Comparison of ENCODE assay signal across 11 cellular contexts in the genomic region with DNA sequence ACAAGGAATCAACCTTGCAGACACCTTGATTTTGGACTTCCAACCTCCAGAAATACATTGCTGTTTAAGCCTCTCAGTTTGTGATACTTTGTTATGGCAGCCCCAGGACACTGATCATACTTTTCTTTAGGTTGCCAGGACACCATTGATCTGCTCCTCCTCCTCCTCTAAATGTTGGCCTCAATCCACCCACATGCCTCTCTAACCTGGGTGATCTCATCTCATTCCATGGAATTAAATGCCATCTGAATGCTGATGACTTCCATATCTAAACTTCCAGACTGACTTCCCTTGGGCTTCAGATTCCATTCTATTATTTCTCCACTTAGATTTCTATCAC. TPM values are rescaled to one million over a fixed set of nuclear protein-coding genes. Genes with fewer than 3 reads are reported as not detected.
DNase-seq lines count a peak whose midpoint lies in the region; ATAC-seq, FAIRE-seq and TF ChIP-seq lines count a peak whose summit lies in the region.
"Had no signal": no experiment of that assay in that cellular context is flagged by ENCODE, and none has a peak within 500 bp of the region (broad histone marks: within the 10 kb centered on the region; RNA-seq: fewer than 3 reads in every experiment).

No MANE protein-coding gene starts in this region.

- no peak for TF ChIP-seq CTCF in astrocyte (IDR thresholded peaks at IDR 0.05; ENCODE audit: insufficient read depth, low read depth, low read length)
- no peak for TF ChIP-seq CTCF in type B pancreatic cell (conservative IDR thresholded peaks at IDR 0.05)

- no peaks in the 10 kb centered on the region for H3K27me3 ChIP-seq in astrocyte (ENCODE audit: insufficient read depth, low read length)

- H3K27ac Mint-ChIP-seq in activated CD4-positive, alpha-beta T cell treated with anti-CD3 and anti-CD28 coated beads, Interleukin-2, amount 10 ng/mL, durations not matched to agents 7 days and 5 days: peak overlapping the region; percentile 25
- H3K27ac Mint-ChIP-seq in astrocyte (ENCODE audit: unreplicated experiment) (peak overlapping the region; percentile 97), memory B cell (peak overlapping the region; percentile 60), type B pancreatic cell (peak overlapping the region; percentile 27)

- POLR2A ChIA-PET in activated CD4-positive, alpha-beta T cell treated with anti-CD3 and anti-CD28 coated beads, Interleukin-2, amount 10 ng/mL, durations not matched to agents 7 days and 5 days (lab: Charles Lee): no interaction called here

- H3K9me3 Mint-ChIP-seq in activated CD4-positive, alpha-beta T cell treated with anti-CD3 and anti-CD28 coated beads, Interleukin-2, amount 10 ng/mL, durations not matched to agents 7 days and 5 days: no peaks in the 10 kb centered on the region
- H3K9me3 Mint-ChIP-seq in astrocyte (ENCODE audit: unreplicated experiment) (no peaks in the 10 kb centered on the region), memory B cell (no peaks in the 10 kb centered on the region), type B pancreatic cell (no peaks in the 10 kb centered on the region)
- H3K9me3 Mint-ChIP-seq: activated T-cell treated with anti-CD3 and anti-CD28 coated beads, Interleukin-2, amount 50 U/mL, for 4 hours had no signal

- ATAC-seq in memory B cell (ENCODE audit: low read depth): no peak
- no peak for ATAC-seq in activated CD4-positive, CD25-positive, alpha-beta regulatory T cell treated with anti-CD3 and anti-CD28 coated beads, Interleukin-2, amount 50 U/mL, for 24 hours
- no peak for ATAC-seq in GM18909 (IDR thresholded peaks at IDR 0.05; ENCODE audit: poor library complexity, unreplicated experiment)
- ATAC-seq: activated T-cell treated with anti-CD3 and anti-CD28 coated beads, Interleukin-2, amount 50 U/mL, for 4 hours had no signal

- H3K9ac ChIP-seq in astrocyte (ENCODE audit: low read length): peak overlapping the region; percentile 32

- H3K36me3 ChIP-seq in astrocyte (ENCODE audit: insufficient read depth, low read length): no peaks in the 10 kb centered on the region

- no peaks in the 10 kb centered on the region for H3K9me3 ChIP-seq in astrocyte (ENCODE audit: insufficient read depth, low read depth, low read length)

- FAIRE-seq in astrocyte (lab: Jason Lieb, UNC): no peak
- FAIRE-seq: A204.1 had no signal

- peak overlapping the region; percentile 86 for H3K27ac ChIP-seq in astrocyte (ENCODE audit: low read depth, low read length)

- H4K20me1 ChIP-seq in astrocyte (ENCODE audit: insufficient read depth, low read length): no peaks in the 10 kb centered on the region

- H3K4me2 ChIP-seq in astrocyte (ENCODE audit: low read length): peak overlapping the region; percentile 82

- no peak for DNase-seq in activated CD4-positive, alpha-beta T cell treated with anti-CD3 and anti-CD28 coated beads, Interleukin-2, amount 10 ng/mL, durations not matched to agents 7 days and 5 days
- no peak for DNase-seq in activated CD4-positive, alpha-beta T cell treated with anti-CD3 and anti-CD28 coated beads for 48 hours
- DNase-seq in astrocyte (ENCODE audit: low read depth) (peak; percentile 60), memory B cell (ENCODE audit: low spot score in 2 of 2) (no peak), type B pancreatic cell (ENCODE audit: extremely low spot score, unreplicated experiment) (no peak)
- DNase-seq in activated CD4-positive, alpha-beta T cell treated with anti-CD3 and anti-CD28 coated beads for 1 hour: no peak
- DNase-seq: activated T-cell treated with anti-CD3 and anti-CD28 coated beads, Interleukin-2, amount 50 U/mL, for 4 hours; NCI-H526 had no signal

- no peak overlapping the region for H3K4me3 Mint-ChIP-seq in activated CD4-positive, alpha-beta T cell treated with anti-CD3 and anti-CD28 coated beads, Interleukin-2, amount 10 ng/mL, durations not matched to agents 7 days and 5 days
- H3K4me3 Mint-ChIP-seq in astrocyte (ENCODE audit: unreplicated experiment) (peak overlapping the region; percentile 24), memory B cell (no peak overlapping the region), type B pancreatic cell (peak overlapping the region; percentile 65)

- CTCF ChIA-PET in activated CD4-positive, alpha-beta T cell treated with anti-CD3 and anti-CD28 coated beads, Interleukin-2, amount 10 ng/mL, durations not matched to agents 7 days and 5 days (lab: Charles Lee): interaction anchor here (1.4 kb wide), 1 partner anchor 12 kb away, joined by 6 read pairs; no protein-coding TSS in a partner anchor

- no peaks in the 10 kb centered on the region for H3K27me3 Mint-ChIP-seq in activated CD4-positive, alpha-beta T cell treated with anti-CD3 and anti-CD28 coated beads, Interleukin-2, amount 10 ng/mL, durations not matched to agents 7 days and 5 days
- H3K27me3 Mint-ChIP-seq in astrocyte (ENCODE audit: low read depth, unreplicated experiment) (no peaks in the 10 kb centered on the region), memory B cell (no peaks in the 10 kb centered on the region), type B pancreatic cell (no peaks in the 10 kb centered on the region)

- peaks cover 29% of the 10 kb centered on the region for H3K4me1 ChIP-seq in astrocyte (ENCODE audit: insufficient read depth, low read length)

- H2AFZ ChIP-seq in astrocyte (ENCODE audit: low read depth, low read length): no peak overlapping the region

- H3K4me3 ChIP-seq in astrocyte (ENCODE audit: insufficient read depth, low read depth, low read length): no peak overlapping the region

- H3K36me3 Mint-ChIP-seq in activated CD4-positive, alpha-beta T cell treated with anti-CD3 and anti-CD28 coated beads, Interleukin-2, amount 10 ng/mL, durations not matched to agents 7 days and 5 days (ENCODE audit: low read depth): peaks cover 14% of the 10 kb centered on the region
- H3K36me3 Mint-ChIP-seq in astrocyte (ENCODE audit: low read depth, unreplicated experiment) (peaks cover 18% of the 10 kb centered on the region), memory B cell (peaks cover 2% of the 10 kb centered on the region), type B pancreatic cell (peaks cover 15% of the 10 kb centered on the region)

- no peaks in the 10 kb centered on the region for H3K79me2 ChIP-seq in astrocyte (ENCODE audit: insufficient read depth, low read length)

- H3K4me1 Mint-ChIP-seq in activated CD4-positive, alpha-beta T cell treated with anti-CD3 and anti-CD28 coated beads, Interleukin-2, amount 10 ng/mL, durations not matched to agents 7 days and 5 days: peaks cover 34% of the 10 kb centered on the region
- peaks cover 31% of the 10 kb centered on the region for H3K4me1 Mint-ChIP-seq in astrocyte (ENCODE audit: low read depth, unreplicated experiment)
- H3K4me1 Mint-ChIP-seq in memory B cell: peaks cover 27% of the 10 kb centered on the region
- peaks cover 33% of the 10 kb centered on the region for H3K4me1 Mint-ChIP-seq in type B pancreatic cell (ENCODE audit: unreplicated experiment)

RNA-seq across cellular contexts. Expression of gene PPP1R15B, which starts 7.4 kb away (rescaled TPM):
- 10 to 100 TPM; 62.5 to 70.6 TPM for total RNA-seq in activated CD4-positive, alpha-beta T cell treated with anti-CD3 and anti-CD28 coated beads, Interleukin-2, amount 10 ng/mL, durations not matched to agents 7 days and 5 days
- total RNA-seq in astrocyte (38.8 and 40.0 TPM in 2 replicates), type B pancreatic cell (ENCODE audit: low replicate concordance) (43.3 and 48.9 TPM in 2 replicates)

RNA-seq across cellular contexts. Expression of gene PLEKHA6, which starts 59.3 kb away (rescaled TPM):
- not detected for total RNA-seq in activated CD4-positive, alpha-beta T cell treated with anti-CD3 and anti-CD28 coated beads, Interleukin-2, amount 10 ng/mL, durations not matched to agents 7 days and 5 days
- 1.5 and 2.7 TPM in 2 replicates for total RNA-seq in astrocyte
- total RNA-seq in type B pancreatic cell (ENCODE audit: low replicate concordance): 37.8 and 63.1 TPM in 2 replicates

Comparison
In these comparisons a context has a peak if more than half of its experiments do, and no peak if none do; other contexts are left out.
1. H3K27ac Mint-ChIP-seq: peak in every context shown above with its lines; median percentile 97 in astrocyte; 60 in memory B cell; 27 in type B pancreatic cell; 25 in activated CD4-positive, alpha-beta T cell treated with anti-CD3 and anti-CD28 coated beads, Interleukin-2, amount 10 ng/mL, durations not matched to agents 7 days and 5 days.
2. H3K4me3 Mint-ChIP-seq: peak in astrocyte (single experiment) and type B pancreatic cell (single experiment); none in activated CD4-positive, alpha-beta T cell treated with anti-CD3 and anti-CD28 coated beads, Interleukin-2, amount 10 ng/mL, durations not matched to agents 7 days and 5 days (single experiment) and memory B cell (single experiment).
3. RNA of gene PLEKHA6, which starts 59.3 kb away (total RNA-seq): 37.8 to 63.1 TPM in type B pancreatic cell; 1.5 to 2.7 TPM in astrocyte and not detected in activated CD4-positive, alpha-beta T cell treated with anti-CD3 and anti-CD28 coated beads, Interleukin-2, amount 10 ng/mL, durations not matched to agents 7 days and 5 days; every median in the first group is over 10 times any median in the second.